Comparison of ENCODE assay signal across 9 cellular contexts in the genomic region with DNA sequence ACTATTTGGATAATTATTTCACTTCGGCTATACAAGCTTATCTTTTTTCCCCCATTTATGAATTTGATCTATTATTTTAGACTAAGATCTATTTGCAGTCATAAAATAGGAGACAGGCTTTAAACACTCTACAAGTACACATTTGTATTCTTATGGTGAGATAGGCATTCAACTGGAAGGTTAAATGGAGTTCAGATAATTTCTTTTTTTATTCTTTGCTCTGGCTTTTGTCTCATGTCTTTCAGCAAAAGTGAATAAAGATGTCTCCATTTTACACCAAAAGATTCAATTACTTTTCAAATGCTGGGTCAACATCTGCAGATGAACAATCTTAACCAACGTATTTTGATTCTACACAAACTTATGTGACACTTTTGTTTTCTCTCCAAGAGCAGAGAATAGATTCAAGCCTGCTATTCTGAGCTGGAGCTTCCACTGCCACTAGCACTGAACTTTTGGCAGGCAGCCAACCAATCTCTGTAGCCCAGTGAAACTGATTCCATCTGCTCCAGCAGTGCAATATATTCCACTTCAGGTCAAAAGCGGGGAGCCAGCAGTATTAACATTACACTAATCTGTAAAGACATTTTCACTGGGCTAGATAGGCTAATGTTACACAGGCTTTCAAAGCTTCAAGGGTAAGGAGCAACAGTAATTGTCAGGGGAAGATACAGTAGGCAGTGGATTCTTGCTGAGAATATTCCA.
A peak's percentile ranks its signal among the peaks of the same experiment; 100 is the strongest.
DNase-seq lines count a peak whose midpoint lies in the region; ATAC-seq, FAIRE-seq and TF ChIP-seq lines count a peak whose summit lies in the region.
"Had no signal": no experiment of that assay in that cellular context is flagged by ENCODE, and none has a peak within 500 bp of the region (broad histone marks: within the 10 kb centered on the region; RNA-seq: fewer than 3 reads in every experiment).

No MANE protein-coding gene starts in this region.

- no peak for TF ChIP-seq CTCF in H1 (IDR thresholded peaks at IDR 0.05; ENCODE audit: control extremely low read depth in 1 of 3, insufficient read depth in 1 of 3, low read depth in 1 of 3, low read length in 3 of 3)
- no peak for TF ChIP-seq CTCF in nephron (IDR thresholded peaks at IDR 0.05; ENCODE audit: unreplicated experiment in 3 of 3)

- CTCF ChIA-PET in H1 (lab: Charles Lee; ENCODE audit: partially characterized antibody): interaction anchor here (0.8 kb wide), 1 partner anchor 336 kb away, joined by 3 read pairs; no protein-coding TSS in a partner anchor

- no peak overlapping the region for H2BK5ac ChIP-seq in H1 (ENCODE audit: low read depth, low read length)

- H3K36me3 Mint-ChIP-seq in nephron (ENCODE audit: low read depth): no peaks in the 10 kb centered on the region

- no peak overlapping the region for H3K9ac ChIP-seq in H1 (replicated peaks in 1 of 4; ENCODE audit: extremely low read depth in 1 of 4, low read depth in 3 of 4, low read length in 3 of 4)

- H2AFZ ChIP-seq in H1 (ENCODE audit: low read length): no peak overlapping the region

- H2BK20ac ChIP-seq in H1 (ENCODE audit: low read length): no peak overlapping the region

- no peak for TF ChIP-seq EP300 in H1 (IDR thresholded peaks at IDR 0.05; ENCODE audit: borderline replicate concordance in 1 of 2, low read depth in 2 of 2, low read length in 2 of 2)

- H3K79me1 ChIP-seq in H1 (ENCODE audit: low read depth, low read length): no peaks in the 10 kb centered on the region

- 0 out of 2 replicates have a peak overlapping the region, but pooled peaks have one; percentile 5 for H3K18ac ChIP-seq in H1 (ENCODE audit: extremely low read depth, low read length)

- ATAC-seq in GM21619 (IDR thresholded peaks at IDR 0.05; ENCODE audit: unreplicated experiment): no peak

- no peak for TF ChIP-seq POLR2A in H1 (IDR thresholded peaks at IDR 0.05; ENCODE audit: control extremely low read depth in 1 of 2, low read depth in 2 of 2, low read length in 2 of 2)

- POLR2A ChIA-PET in H1 (lab: Charles Lee; ENCODE audit: partially characterized antibody): no interaction called here

- no peak overlapping the region for H3K56ac ChIP-seq in H1 (replicated peaks; ENCODE audit: insufficient read length, low read depth, low read length)

- H3K23me2 ChIP-seq in H1 (ENCODE audit: low read depth, low read length): no peaks in the 10 kb centered on the region

- H3K4me1 Mint-ChIP-seq in nephron: peaks cover 44% of the 10 kb centered on the region

- no peaks in the 10 kb centered on the region for H3K27me3 ChIP-seq in H1 (replicated peaks in 1 of 4; ENCODE audit: control insufficient read depth in 3 of 4, extremely low read depth in 1 of 4, insufficient read depth in 3 of 4, low read length in 3 of 4)

- no peaks in the 10 kb centered on the region for H3K9me3 Mint-ChIP-seq in nephron
- H3K9me3 Mint-ChIP-seq: dendritic cell treated with granulocyte-macrophage colony-stimulating factor and Interleukin-4, amounts not matched to agents 40 ng/mL and 50 ng/mL, for 4 days had no signal

- no peak for FAIRE-seq in H1 (lab: Jason Lieb, UNC)

- H3K4ac ChIP-seq in H1 (replicated peaks; ENCODE audit: insufficient read length, low read depth, low read length): no peak overlapping the region

- WGBS in H1 (ENCODE audit: extremely low coverage in 1 of 2, insufficient coverage in 1 of 2, insufficient read length in 1 of 2, insufficient replicate concordance in 2 of 2, low coverage in 1 of 2, low lambda C conversion rate in 2 of 2, missing lambda C conversion rate in 1 of 2), 2 experiments: 77% methylated on average over 3 of the region's 3 CpGs; no CpG with 5 or more reads in 1 of the 2 experiments

- no peaks in the 10 kb centered on the region for H3K36me3 ChIP-seq in H1 (ENCODE audit: control insufficient read depth in 2 of 4, insufficient read depth in 4 of 4, low read length in 3 of 4)

- no peak overlapping the region for H4K91ac ChIP-seq in H1 (replicated peaks; ENCODE audit: insufficient read length, low read length)

- no peaks in the 10 kb centered on the region for H3K9me3 ChIP-seq in H1 (ENCODE audit: insufficient read depth in 2 of 2, low read depth in 1 of 2, low read length in 1 of 2)

- no peak overlapping the region for H3K4me3 ChIP-seq in H1 (ENCODE audit: extremely low read depth in 1 of 4, insufficient read depth in 2 of 4, low read depth in 3 of 4, low read length in 4 of 4)

- no peak overlapping the region for H4K5ac ChIP-seq in H1 (ENCODE audit: insufficient read length, low read depth, low read length)

- peak overlapping the region; percentile 52 to 92 (median 71) for H3K27ac Mint-ChIP-seq in nephron
- H3K27ac Mint-ChIP-seq: dendritic cell treated with granulocyte-macrophage colony-stimulating factor and Interleukin-4, amounts not matched to agents 40 ng/mL and 50 ng/mL, for 4 days had no signal

- H3K4me3 Mint-ChIP-seq in nephron: peak overlapping the region in 2 of 3 experiments; percentile 7 to 22
- H3K4me3 Mint-ChIP-seq: dendritic cell treated with granulocyte-macrophage colony-stimulating factor and Interleukin-4, amounts not matched to agents 40 ng/mL and 50 ng/mL, for 4 days had no signal

- no peaks in the 10 kb centered on the region for H3K27me3 Mint-ChIP-seq in nephron (ENCODE audit: low read depth)

- H4K20me1 ChIP-seq in H1 (replicated peaks in 1 of 2; ENCODE audit: control insufficient read depth in 1 of 2, insufficient read depth in 2 of 2, low read length in 2 of 2): no peaks in the 10 kb centered on the region

- no peak overlapping the region for H2BK12ac ChIP-seq in H1 (ENCODE audit: low read depth, low read length)

- no peaks in the 10 kb centered on the region for H3K79me2 ChIP-seq in H1 (ENCODE audit: control insufficient read depth in 1 of 2, insufficient read depth in 2 of 2, low read length in 2 of 2)

- H2BK15ac ChIP-seq in H1 (ENCODE audit: low read length): no peak overlapping the region

- no peak for TF ChIP-seq RAD21 in H1 (IDR thresholded peaks at IDR 0.05 in 1 of 2, conservative IDR thresholded peaks at IDR 0.05 in 1 of 2; ENCODE audit: low read depth in 2 of 2, low read length in 2 of 2)

- H3K23ac ChIP-seq in H1 (ENCODE audit: insufficient read length): no peak overlapping the region

- no peak overlapping the region for H3K27ac ChIP-seq in H1 (ENCODE audit: low read depth, low read length)

- peak; percentile 50 for DNase-seq in EL
- peak; percentile 70 for DNase-seq in NCI-H446 treated with DMSO at 0.1 percent for 48 hours (lab: John Stamatoyannopoulos, UW)
- DNase-seq in H1 (ENCODE audit: low read depth in 1 of 2, low spot score in 2 of 2): no peak
- no peak for DNase-seq in OCI-M2 (lab: John Stamatoyannopoulos, UW; ENCODE audit: unreplicated experiment)
- DNase-seq in GOT3 (lab: John Stamatoyannopoulos, UW): no peak
- no peak for DNase-seq in activated naive CD4-positive, alpha-beta T cell treated with Interleukin-2 at 50 U/mL for 16 hours

- H2AK5ac ChIP-seq in H1 (ENCODE audit: low read depth, low read length): no peak overlapping the region

- no peak overlapping the region for H4K8ac ChIP-seq in H1 (ENCODE audit: extremely low read depth, insufficient read depth, low read length)

- peaks cover 2 to 21% (median 14%) of the 10 kb centered on the region in 4 experiments; a peak in 6 of 7 replicates for H3K4me1 ChIP-seq in H1 (replicated peaks in 1 of 4; ENCODE audit: control insufficient read depth in 3 of 4, insufficient read depth in 4 of 4, low read length in 3 of 4)

- no peak overlapping the region for H2BK120ac ChIP-seq in H1 (replicated peaks; ENCODE audit: low read depth, low read length)

- no peak overlapping the region for H3K4me2 ChIP-seq in H1 (ENCODE audit: insufficient read depth in 1 of 2, low read depth in 2 of 2, low read length in 2 of 2)

- H3K14ac ChIP-seq in H1 (ENCODE audit: insufficient read length): no peak overlapping the region

TF ChIP-seq in H1, 55 proteins besides CTCF, POLR2A, EP300 and RAD21 (continues in another document):
- TF ChIP-seq RNF2 (IDR thresholded peaks at IDR 0.05; ENCODE audit: borderline replicate concordance, low read depth, low read length, missing control alignments, poor library complexity, severe bottlenecking): no peak
- no peak for TF ChIP-seq E2F6 (IDR thresholded peaks at IDR 0.05)
- no peak for TF ChIP-seq SIX5 (IDR thresholded peaks at IDR 0.05; ENCODE audit: low read depth, low read length)

Comparison
In these comparisons a context has a peak if more than half of its experiments do, and no peak if none do; other contexts are left out.
1. DNase-seq: peak in EL (single experiment) and NCI-H446 treated with DMSO at 0.1 percent for 48 hours (single experiment); none in H1 (0 of 2), OCI-M2 (single experiment), GOT3 (single experiment) and activated naive CD4-positive, alpha-beta T cell treated with Interleukin-2 at 50 U/mL for 16 hours (single experiment).